In genomic region chr9:123411636-123412035, GRCh38 we compare ENCODE assay signal across 30 cellular contexts. TPM values are rescaled to one million over a fixed set of nuclear protein-coding genes. Genes with fewer than 3 reads are reported as not detected.
"Had no signal": no experiment of that assay in that cellular context is flagged by ENCODE, and none has a peak within 500 bp of the region (broad histone marks: within the 10 kb centered on the region; RNA-seq: fewer than 3 reads in every experiment).

No MANE protein-coding gene starts in this region.

- H3K4me1 ChIP-seq: heart left ventricle, left lung, lower lobe of right lung, parathyroid adenoma, right lobe of liver had no signal

- ATAC-seq: heart left ventricle, left lung, natural killer cell, right lobe of liver had no signal

- H3K9ac ChIP-seq: parathyroid adenoma had no signal

- H3K4me3 Mint-ChIP-seq: immature natural killer cell; naive B cell; natural killer cell; nephron progenitor cell; stimulated activated naive CD8-positive, alpha-beta T cell treated with anti-CD3 and anti-CD28 coated beads, Interleukin-15, Interleukin-2, amounts not matched to agents 100 ng/mL and 50 ng/mL, for 24 hours; type B pancreatic cell had no signal

- H3K36me3 ChIP-seq: lower lobe of right lung, right atrium auricular region, right lobe of liver, vagina had no signal

- H3K36me3 Mint-ChIP-seq: natural killer cell, type B pancreatic cell had no signal

- H3K27me3 Mint-ChIP-seq: naive B cell; stimulated activated naive CD8-positive, alpha-beta T cell treated with anti-CD3 and anti-CD28 coated beads, Interleukin-15, Interleukin-2, amounts not matched to agents 100 ng/mL and 50 ng/mL, for 24 hours; type B pancreatic cell had no signal

- H3K9me3 Mint-ChIP-seq: immature natural killer cell; naive B cell; natural killer cell; nephron progenitor cell; stimulated activated naive CD8-positive, alpha-beta T cell treated with anti-CD3 and anti-CD28 coated beads, Interleukin-15, Interleukin-2, amounts not matched to agents 100 ng/mL and 50 ng/mL, for 24 hours; type B pancreatic cell had no signal

- H3K27ac Mint-ChIP-seq: immature natural killer cell; naive B cell; natural killer cell; nephron progenitor cell; progenitor cell of endocrine pancreas; stimulated activated naive CD8-positive, alpha-beta T cell treated with anti-CD3 and anti-CD28 coated beads, Interleukin-15, Interleukin-2, amounts not matched to agents 100 ng/mL and 50 ng/mL, for 24 hours; type B pancreatic cell had no signal

- H3K4me3 ChIP-seq: heart left ventricle, left lung, lower lobe of right lung, right atrium auricular region, right lobe of liver, smooth muscle cell, tibial nerve, vagina had no signal

- DNase-seq: hypothalamus; immature natural killer cell; lower lobe of right lung; mammary epithelial cell; mesenchymal stem cell; naive B cell; natural killer cell; nephron progenitor cell; nucleus accumbens; stimulated activated CD4-positive, alpha-beta T cell treated with anti-CD3 and anti-CD28 coated beads, Interleukin-12 subunit alpha, Interleukin-12 subunit beta, amount 100 ng/mL, for 4 hours; stimulated activated CD4-positive, alpha-beta T cell treated with anti-CD3 and anti-CD28 coated beads, Interleukin-15, amount 100 ng/mL, for 24 hours; stimulated activated CD4-positive, alpha-beta T cell treated with anti-CD3 and anti-CD28 coated beads, Interleukin-2, amount 100 ng/mL, for 24 hours; stimulated activated CD4-positive, alpha-beta T cell treated with anti-CD3 and anti-CD28 coated beads, Interleukin-4, amount 100 ng/mL, for 1 hour; stimulated activated naive CD4-positive, alpha-beta T cell; substantia nigra had no signal

- FAIRE-seq: islet of Langerhans had no signal

- H3K9me3 ChIP-seq: heart left ventricle, left lung, lower lobe of right lung, right atrium auricular region, right lobe of liver, tibial nerve, vagina had no signal

- H3K4me1 Mint-ChIP-seq: immature natural killer cell, naive B cell had no signal

- H3K27me3 ChIP-seq: heart left ventricle, left lung, right atrium auricular region, right lobe of liver, tibial nerve, vagina had no signal

- H3K27ac ChIP-seq: heart left ventricle, left lung, lower lobe of right lung, parathyroid adenoma, right atrium auricular region, right lobe of liver, tibial nerve, vagina had no signal

RNA-seq across cellular contexts. Expression of gene CRB2, which starts 55.6 kb away (rescaled TPM):
- total RNA-seq: lower lobe of right lung, natural killer cell, osteocyte, pulmonary artery endothelial cell, right lobe of liver, vagina had no signal
- polyA plus RNA-seq: heart left ventricle, liver, mammary epithelial cell had no signal
